32 cellular contexts compared by ENCODE assay signal in the genomic region with DNA sequence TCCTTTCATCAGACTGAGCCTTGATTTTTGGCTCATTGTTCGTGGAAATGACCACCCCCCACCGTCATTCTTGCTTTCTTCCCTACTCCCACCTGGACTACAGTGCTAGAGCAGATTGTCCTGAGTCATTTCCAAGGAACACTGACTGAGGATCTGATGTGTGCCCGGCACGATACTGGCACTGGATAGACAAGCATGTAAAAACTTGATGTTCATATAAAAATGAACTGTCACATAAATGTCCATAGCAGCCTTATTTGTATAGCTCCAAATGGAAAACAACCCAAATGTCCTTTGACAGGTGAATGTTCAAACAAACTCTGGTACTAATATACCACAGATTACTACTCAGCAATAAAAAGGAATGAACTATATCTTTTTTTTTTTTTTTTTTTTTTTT.
"Had no signal": no experiment of that assay in that cellular context is flagged by ENCODE, and none has a peak within 500 bp of the region (broad histone marks: within the 10 kb centered on the region; RNA-seq: fewer than 3 reads in every experiment).

No MANE protein-coding gene starts in this region.

- H3K27ac Mint-ChIP-seq: activated CD4-positive, alpha-beta T cell treated with anti-CD3 and anti-CD28 coated beads for 36 hours; activated CD4-positive, alpha-beta T cell treated with anti-CD3 and anti-CD28 coated beads, Interleukin-2, amount 10 ng/mL, durations not matched to agents 7 days and 5 days; activated CD8-positive, alpha-beta T cell treated with anti-CD3 and anti-CD28 coated beads, Interleukin-2, amount 10 ng/mL, durations not matched to agents 7 days and 5 days; activated naive CD4-positive, alpha-beta T cell treated with anti-CD3 and anti-CD28 coated beads, Interleukin-2, amount 10 ng/mL, durations not matched to agents 7 days and 5 days; activated naive CD8-positive, alpha-beta T cell; activated naive CD8-positive, alpha-beta T cell treated with anti-CD3 and anti-CD28 coated beads, Interleukin-2, amount 50 U/mL, for 24 hours; T-helper 1 cell treated with Interleukin-12 subunit alpha and Interleukin-12 subunit beta and Interleukin-4 antibody, amounts not matched to agents 30 μg/mL and 1 μg/mL, for 36 hours; T-helper 2 cell treated with Interferon-gamma antibody and Interleukin-4, amounts not matched to agents 5 μg/mL and 100 μg/mL, for 36 hours; WTC11 had no signal

- H3K27me3 Mint-ChIP-seq: activated naive CD8-positive, alpha-beta T cell had no signal

- H3K9me3 Mint-ChIP-seq: activated CD4-positive, alpha-beta T cell treated with anti-CD3 and anti-CD28 coated beads, Interleukin-2, amount 10 ng/mL, durations not matched to agents 7 days and 5 days; activated naive CD4-positive, alpha-beta T cell treated with anti-CD3 and anti-CD28 coated beads, Interleukin-2, amount 10 ng/mL, durations not matched to agents 7 days and 5 days; activated naive CD8-positive, alpha-beta T cell treated with anti-CD3 and anti-CD28 coated beads, Interleukin-2, amount 50 U/mL, for 24 hours; brain; T-helper 1 cell treated with Interleukin-12 subunit alpha and Interleukin-12 subunit beta and Interleukin-4 antibody, amounts not matched to agents 30 μg/mL and 1 μg/mL, for 36 hours; T-helper 2 cell treated with Interferon-gamma antibody and Interleukin-4, amounts not matched to agents 5 μg/mL and 100 μg/mL, for 36 hours; WTC11 had no signal

- H3K4me1 Mint-ChIP-seq: activated CD4-positive, alpha-beta T cell treated with anti-CD3 and anti-CD28 coated beads for 36 hours; activated CD4-positive, alpha-beta T cell treated with anti-CD3 and anti-CD28 coated beads, Interleukin-2, amount 10 ng/mL, durations not matched to agents 7 days and 5 days; activated naive CD4-positive, alpha-beta T cell treated with anti-CD3 and anti-CD28 coated beads, Interleukin-2, amount 10 ng/mL, durations not matched to agents 7 days and 5 days had no signal

- H3K9ac ChIP-seq: SK-N-SH had no signal

- H3K36me3 ChIP-seq: SJSA1 had no signal

- H3K4me3 Mint-ChIP-seq: activated CD4-positive, alpha-beta T cell treated with anti-CD3 and anti-CD28 coated beads for 36 hours; activated CD4-positive, alpha-beta T cell treated with anti-CD3 and anti-CD28 coated beads, Interleukin-2, amount 10 ng/mL, durations not matched to agents 7 days and 5 days; activated CD8-positive, alpha-beta T cell treated with anti-CD3 and anti-CD28 coated beads, Interleukin-2, amount 10 ng/mL, durations not matched to agents 7 days and 5 days; activated naive CD4-positive, alpha-beta T cell treated with anti-CD3 and anti-CD28 coated beads, Interleukin-2, amount 10 ng/mL, durations not matched to agents 7 days and 5 days; activated naive CD8-positive, alpha-beta T cell; activated naive CD8-positive, alpha-beta T cell treated with anti-CD3 and anti-CD28 coated beads, Interleukin-2, amount 50 U/mL, for 24 hours; brain; T-helper 1 cell treated with Interleukin-12 subunit alpha and Interleukin-12 subunit beta and Interleukin-4 antibody, amounts not matched to agents 30 μg/mL and 1 μg/mL, for 36 hours; T-helper 2 cell treated with Interferon-gamma antibody and Interleukin-4, amounts not matched to agents 5 μg/mL and 100 μg/mL, for 36 hours; WTC11 had no signal

- H3K4me1 ChIP-seq: SJSA1 had no signal

- DNase-seq: activated CD4-positive, alpha-beta T cell treated with anti-CD3 and anti-CD28 coated beads for 36 hours; activated CD4-positive, alpha-beta T cell treated with anti-CD3 and anti-CD28 coated beads, Interleukin-2, amount 10 ng/mL, durations not matched to agents 7 days and 5 days; activated CD4-positive, alpha-beta T cell treated with anti-CD3 and anti-CD28 coated beads, Interleukin-2, amount 50 U/mL, for 48 hours; activated CD8-positive, alpha-beta memory T cell treated with anti-CD3 and anti-CD28 coated beads, Interleukin-2, amount 50 U/mL, for 4 hours; activated CD8-positive, alpha-beta T cell treated with anti-CD3 and anti-CD28 coated beads, Interleukin-2, amount 10 ng/mL, durations not matched to agents 7 days and 5 days; activated effector memory CD4-positive, alpha-beta T cell treated with Interleukin-2 at 50 U/mL for 16 hours; activated naive CD4-positive, alpha-beta T cell treated with anti-CD3 and anti-CD28 coated beads, Interleukin-2, amount 10 ng/mL, durations not matched to agents 7 days and 5 days; activated naive CD8-positive, alpha-beta T cell treated with anti-CD3 and anti-CD28 coated beads, Interleukin-2, amount 50 U/mL, for 24 hours; activated T-cell treated with anti-CD3 and anti-CD28 coated beads, Interleukin-2, amount 50 U/mL, for 48 hours; anterior cingulate cortex; caudate nucleus; Kasumi-1; KG1; MM.1S; MV-4-11; NCI-H1092 treated with DMSO at 0.1 percent for 48 hours; NCI-H1417; NCI-H146; NCI-H187; NCI-H2081; NCI-H2171 treated with DMSO at 0.1 percent for 48 hours; NCI-H2227 treated with DMSO at 0.1 percent for 48 hours; NCI-H446; NCI-H524 treated with DMSO at 0.1 percent for 48 hours; SHP77; SK-N-SH had no signal

- H3K27ac ChIP-seq: SJSA1 had no signal

- H3K9me3 ChIP-seq: SJSA1, SK-N-SH had no signal

- H3K36me3 Mint-ChIP-seq: brain, WTC11 had no signal

- H3K4me3 ChIP-seq: SJSA1 had no signal

- H3K27me3 ChIP-seq: SJSA1 had no signal
